In genomic region chr16:3528406-3528805, GRCh38 we compare ENCODE assay signal across 23 cellular contexts. TPM values are rescaled to one million over a fixed set of nuclear protein-coding genes. Genes with fewer than 3 reads are reported as not detected.
DNase-seq lines count a peak whose midpoint lies in the region; ATAC-seq lines count a peak whose summit lies in the region.
"Had no signal": no experiment of that assay in that cellular context is flagged by ENCODE, and none has a peak within 500 bp of the region (broad histone marks: within the 10 kb centered on the region; RNA-seq: fewer than 3 reads in every experiment).

No MANE protein-coding gene starts in this region.

- peak; percentile 44 for ATAC-seq in activated CD4-positive, alpha-beta T cell treated with anti-CD3 and anti-CD28 coated beads for 36 hours
- ATAC-seq in CD4-positive, CD25-positive, alpha-beta regulatory T cell (ENCODE audit: low read depth in 2 of 2) = no peak
- no peak for ATAC-seq in GM21515 (IDR thresholded peaks at IDR 0.05; ENCODE audit: unreplicated experiment)

- CTCF ChIA-PET in activated CD4-positive, alpha-beta T cell treated with anti-CD3 and anti-CD28 coated beads for 36 hours (lab: Charles Lee) = interaction anchor here (0.6 to 1.6 kb wide), 3 partner anchors 67 to 110 kb away, joined by 3 read pairs; no protein-coding TSS in a partner anchor

- H3K27ac ChIP-seq in CD4-positive, CD25-positive, alpha-beta regulatory T cell (ENCODE audit: insufficient read depth, low read length, poor library complexity, severe bottlenecking) = no peak overlapping the region
- H3K27ac ChIP-seq: 22Rv1; BLaER1 treated with 17β-estradiol and CSF1 and Interleukin-3, amounts not matched to agents 10 nM and 100 nM; SJCRH30 had no signal

- POLR2A ChIA-PET in activated CD4-positive, alpha-beta T cell treated with anti-CD3 and anti-CD28 coated beads for 36 hours (lab: Charles Lee) = interaction anchor here (0.6 kb wide), 1 partner anchor 24 kb away, joined by 3 read pairs; no protein-coding TSS in a partner anchor

- no peaks in the 10 kb centered on the region for H3K4me1 ChIP-seq in CD4-positive, CD25-positive, alpha-beta regulatory T cell (ENCODE audit: control insufficient read depth, insufficient read depth, low read length, poor library complexity, severe bottlenecking)
- H3K4me1 ChIP-seq: SJCRH30 had no signal

- H3K9me3 ChIP-seq in CD4-positive, CD25-positive, alpha-beta regulatory T cell (ENCODE audit: control insufficient read depth in 2 of 2, low read length in 2 of 2) = no peaks in the 10 kb centered on the region
- H3K9me3 ChIP-seq: BLaER1 treated with 17β-estradiol and CSF1 and Interleukin-3, amounts not matched to agents 10 nM and 100 nM; SJCRH30 had no signal

- H3K4me1 Mint-ChIP-seq in activated CD4-positive, alpha-beta T cell treated with anti-CD3 and anti-CD28 coated beads for 36 hours = no peaks in the 10 kb centered on the region
- H3K4me1 Mint-ChIP-seq in activated CD4-positive, alpha-beta T cell treated with anti-CD3 and anti-CD28 coated beads, Interleukin-2, amount 10 ng/mL, durations not matched to agents 24 days and 14 days = peaks cover 12% of the 10 kb centered on the region
- peaks cover 0 to 12% (median 4%) of the 10 kb centered on the region in 4 donors for H3K4me1 Mint-ChIP-seq in CD4-positive, CD25-positive, alpha-beta regulatory T cell
- H3K4me1 Mint-ChIP-seq in activated T-helper 1 cell treated with anti-CD3 and anti-CD28 coated beads, Interleukin-12 subunit alpha, Interleukin-12 subunit beta, Interleukin-2, Interleukin-4 antibody, amounts not matched to agents 30 ng/mL and 10 ng/mL and 1 ng/mL, durations not matched to agents 14 hours and 24 hours and 36 hours (ENCODE audit: low read depth) = peaks cover 8% of the 10 kb centered on the region

- intact Hi-C loops in activated CD4-positive, alpha-beta T cell treated with anti-CD3 and anti-CD28 coated beads for 36 hours (cut with DNase I, micrococcal nuclease) = loop anchor here in 1 of 2 experiments (5.0 kb wide), 1 partner anchor 84 kb away; the partner anchor contains the start of gene SLX4
- intact Hi-C loops in activated CD4-positive, alpha-beta T cell treated with anti-CD3 and anti-CD28 coated beads, Interleukin-2, amount 10 ng/mL, durations not matched to agents 24 days and 14 days (cut with micrococcal nuclease) = no loop called here
- intact Hi-C loops in activated T-helper 1 cell treated with anti-CD3 and anti-CD28 coated beads, Interleukin-12 subunit alpha, Interleukin-12 subunit beta, Interleukin-2, Interleukin-4 antibody, amounts not matched to agents 30 ng/mL and 10 ng/mL and 1 ng/mL, durations not matched to agents 14 hours and 24 hours and 36 hours (cut with micrococcal nuclease) = no loop called here

- no peak overlapping the region for H3K27ac Mint-ChIP-seq in activated CD4-positive, alpha-beta T cell treated with anti-CD3 and anti-CD28 coated beads for 36 hours
- H3K27ac Mint-ChIP-seq in activated CD4-positive, alpha-beta T cell treated with anti-CD3 and anti-CD28 coated beads, Interleukin-2, amount 10 ng/mL, durations not matched to agents 24 days and 14 days = no peak overlapping the region
- H3K27ac Mint-ChIP-seq in CD4-positive, CD25-positive, alpha-beta regulatory T cell = peak overlapping the region in 2 of 3 donors; percentile 2 to 48
- H3K27ac Mint-ChIP-seq in activated T-helper 1 cell treated with anti-CD3 and anti-CD28 coated beads, Interleukin-12 subunit alpha, Interleukin-12 subunit beta, Interleukin-2, Interleukin-4 antibody, amounts not matched to agents 30 ng/mL and 10 ng/mL and 1 ng/mL, durations not matched to agents 14 hours and 24 hours and 36 hours = peak overlapping the region; percentile 21

- no peaks in the 10 kb centered on the region for H3K27me3 ChIP-seq in CD4-positive, CD25-positive, alpha-beta regulatory T cell (ENCODE audit: control insufficient read depth, insufficient read depth, low read length)
- H3K27me3 ChIP-seq: BLaER1 treated with 17β-estradiol and CSF1 and Interleukin-3, amounts not matched to agents 10 nM and 100 nM; SJCRH30 had no signal

- peaks cover 14% of the 10 kb centered on the region for H3K36me3 Mint-ChIP-seq in activated CD4-positive, alpha-beta T cell treated with anti-CD3 and anti-CD28 coated beads for 36 hours (ENCODE audit: low read depth)
- H3K36me3 Mint-ChIP-seq in activated CD4-positive, alpha-beta T cell treated with anti-CD3 and anti-CD28 coated beads, Interleukin-2, amount 10 ng/mL, durations not matched to agents 24 days and 14 days (ENCODE audit: low read depth) = peaks cover 44% of the 10 kb centered on the region
- H3K36me3 Mint-ChIP-seq in CD4-positive, CD25-positive, alpha-beta regulatory T cell = peaks cover 17% of the 10 kb centered on the region
- H3K36me3 Mint-ChIP-seq in activated T-helper 1 cell treated with anti-CD3 and anti-CD28 coated beads, Interleukin-12 subunit alpha, Interleukin-12 subunit beta, Interleukin-2, Interleukin-4 antibody, amounts not matched to agents 30 ng/mL and 10 ng/mL and 1 ng/mL, durations not matched to agents 14 hours and 24 hours and 36 hours (ENCODE audit: low read depth) = peaks cover 35% of the 10 kb centered on the region

- H3K27me3 Mint-ChIP-seq in activated CD4-positive, alpha-beta T cell treated with anti-CD3 and anti-CD28 coated beads for 36 hours = no peaks in the 10 kb centered on the region
- no peaks in the 10 kb centered on the region for H3K27me3 Mint-ChIP-seq in activated CD4-positive, alpha-beta T cell treated with anti-CD3 and anti-CD28 coated beads, Interleukin-2, amount 10 ng/mL, durations not matched to agents 24 days and 14 days
- no peaks in the 10 kb centered on the region for H3K27me3 Mint-ChIP-seq in CD4-positive, CD25-positive, alpha-beta regulatory T cell
- no peaks in the 10 kb centered on the region for H3K27me3 Mint-ChIP-seq in activated T-helper 1 cell treated with anti-CD3 and anti-CD28 coated beads, Interleukin-12 subunit alpha, Interleukin-12 subunit beta, Interleukin-2, Interleukin-4 antibody, amounts not matched to agents 30 ng/mL and 10 ng/mL and 1 ng/mL, durations not matched to agents 14 hours and 24 hours and 36 hours (ENCODE audit: insufficient read depth)

- peak; percentile 24 for DNase-seq in activated CD4-positive, alpha-beta T cell treated with anti-CD3 and anti-CD28 coated beads for 36 hours
- no peak for DNase-seq in activated CD4-positive, alpha-beta T cell treated with anti-CD3 and anti-CD28 coated beads, Interleukin-2, amount 10 ng/mL, durations not matched to agents 24 days and 14 days
- no peak for DNase-seq in CD4-positive, CD25-positive, alpha-beta regulatory T cell
- DNase-seq in activated T-helper 1 cell treated with anti-CD3 and anti-CD28 coated beads, Interleukin-12 subunit alpha, Interleukin-12 subunit beta, Interleukin-2, Interleukin-4 antibody, amounts not matched to agents 30 ng/mL and 10 ng/mL and 1 ng/mL, durations not matched to agents 14 hours and 24 hours and 36 hours (ENCODE audit: low spot score) = no peak
- DNase-seq in mesenteric fat pad (ENCODE audit: low spot score) = peak; percentile 39
- DNase-seq in NCI-H2029 treated with DMSO at 0.1 percent for 48 hours (lab: John Stamatoyannopoulos, UW) = no peak
- no peak for DNase-seq in putamen (ENCODE audit: low spot score)
- DNase-seq: ACHN, EL, GF-D8, IMR-90, Karpas-422, NCI-H1694, NCI-H2081 treated with DMSO at 0.1 percent for 48 hours, NCI-H2171 treated with DMSO at 0.1 percent for 48 hours, NCI-H524 treated with DMSO at 0.1 percent for 48 hours, NCI-H82, SJCRH30 had no signal

- H3K36me3 ChIP-seq in CD4-positive, CD25-positive, alpha-beta regulatory T cell (ENCODE audit: control insufficient read depth, insufficient read depth, low read length) = peaks cover 30% of the 10 kb centered on the region
- H3K36me3 ChIP-seq: SJCRH30 had no signal

- H3K4me3 ChIP-seq in CD4-positive, CD25-positive, alpha-beta regulatory T cell (ENCODE audit: low read depth, low read length) = no peak overlapping the region
- H3K4me3 ChIP-seq: BLaER1 treated with 17β-estradiol and CSF1 and Interleukin-3, amounts not matched to agents 10 nM and 100 nM; SJCRH30 had no signal

- no peaks in the 10 kb centered on the region for H3K9me3 Mint-ChIP-seq in activated CD4-positive, alpha-beta T cell treated with anti-CD3 and anti-CD28 coated beads for 36 hours (ENCODE audit: low read depth)
- no peaks in the 10 kb centered on the region for H3K9me3 Mint-ChIP-seq in activated CD4-positive, alpha-beta T cell treated with anti-CD3 and anti-CD28 coated beads, Interleukin-2, amount 10 ng/mL, durations not matched to agents 24 days and 14 days
- no peaks in the 10 kb centered on the region for H3K9me3 Mint-ChIP-seq in CD4-positive, CD25-positive, alpha-beta regulatory T cell
- H3K9me3 Mint-ChIP-seq in activated T-helper 1 cell treated with anti-CD3 and anti-CD28 coated beads, Interleukin-12 subunit alpha, Interleukin-12 subunit beta, Interleukin-2, Interleukin-4 antibody, amounts not matched to agents 30 ng/mL and 10 ng/mL and 1 ng/mL, durations not matched to agents 14 hours and 24 hours and 36 hours = no peaks in the 10 kb centered on the region

- H3K4me3 Mint-ChIP-seq in activated CD4-positive, alpha-beta T cell treated with anti-CD3 and anti-CD28 coated beads for 36 hours = no peak overlapping the region
- no peak overlapping the region for H3K4me3 Mint-ChIP-seq in activated CD4-positive, alpha-beta T cell treated with anti-CD3 and anti-CD28 coated beads, Interleukin-2, amount 10 ng/mL, durations not matched to agents 24 days and 14 days
- H3K4me3 Mint-ChIP-seq in CD4-positive, CD25-positive, alpha-beta regulatory T cell = no peak overlapping the region
- no peak overlapping the region for H3K4me3 Mint-ChIP-seq in activated T-helper 1 cell treated with anti-CD3 and anti-CD28 coated beads, Interleukin-12 subunit alpha, Interleukin-12 subunit beta, Interleukin-2, Interleukin-4 antibody, amounts not matched to agents 30 ng/mL and 10 ng/mL and 1 ng/mL, durations not matched to agents 14 hours and 24 hours and 36 hours

RNA-seq across cellular contexts. Expression of gene CLUAP1, which starts 27.6 kb away (rescaled TPM):
- 10 to 100 TPM; 20.2 to 21.3 TPM for total RNA-seq in activated CD4-positive, alpha-beta T cell treated with anti-CD3 and anti-CD28 coated beads for 36 hours
- 19.6 and 22.5 TPM in 2 replicates for total RNA-seq in activated CD4-positive, alpha-beta T cell treated with anti-CD3 and anti-CD28 coated beads, Interleukin-2, amount 10 ng/mL, durations not matched to agents 24 days and 14 days
- 11.3 TPM for total RNA-seq in CD4-positive, CD25-positive, alpha-beta regulatory T cell
- polyA plus RNA-seq in CD4-positive, CD25-positive, alpha-beta regulatory T cell = 10 to 100 TPM; 20.6 to 35.1 (median 21.3) TPM
- 20.0 and 21.2 TPM in 2 replicates for total RNA-seq in activated T-helper 1 cell treated with anti-CD3 and anti-CD28 coated beads, Interleukin-12 subunit alpha, Interleukin-12 subunit beta, Interleukin-2, Interleukin-4 antibody, amounts not matched to agents 30 ng/mL and 10 ng/mL and 1 ng/mL, durations not matched to agents 14 hours and 24 hours and 36 hours
- total RNA-seq in mesenteric fat pad = 20.0 TPM

RNA-seq across cellular contexts. Expression of gene C16orf90, which starts 33.1 kb away (rescaled TPM):
- not detected for total RNA-seq in activated CD4-positive, alpha-beta T cell treated with anti-CD3 and anti-CD28 coated beads for 36 hours
- not detected in 2 replicates for total RNA-seq in activated CD4-positive, alpha-beta T cell treated with anti-CD3 and anti-CD28 coated beads, Interleukin-2, amount 10 ng/mL, durations not matched to agents 24 days and 14 days
- not detected for total RNA-seq in CD4-positive, CD25-positive, alpha-beta regulatory T cell
- polyA plus RNA-seq in CD4-positive, CD25-positive, alpha-beta regulatory T cell = not detected
- not detected in 2 replicates for total RNA-seq in activated T-helper 1 cell treated with anti-CD3 and anti-CD28 coated beads, Interleukin-12 subunit alpha, Interleukin-12 subunit beta, Interleukin-2, Interleukin-4 antibody, amounts not matched to agents 30 ng/mL and 10 ng/mL and 1 ng/mL, durations not matched to agents 14 hours and 24 hours and 36 hours
- total RNA-seq in mesenteric fat pad = not detected
- total RNA-seq: H4, IMR-90, M059J, SJCRH30 had no signal
- polyA plus RNA-seq: IMR-90 had no signal

RNA-seq across cellular contexts. Expression of gene NLRC3, which starts 48.8 kb away (rescaled TPM):
- total RNA-seq in activated CD4-positive, alpha-beta T cell treated with anti-CD3 and anti-CD28 coated beads for 36 hours = 10 to 100 TPM; 14.9 to 20.5 TPM
- 19.1 and 22.1 TPM in 2 replicates for total RNA-seq in activated CD4-positive, alpha-beta T cell treated with anti-CD3 and anti-CD28 coated beads, Interleukin-2, amount 10 ng/mL, durations not matched to agents 24 days and 14 days
- total RNA-seq in CD4-positive, CD25-positive, alpha-beta regulatory T cell = 97.0 TPM
- polyA plus RNA-seq in CD4-positive, CD25-positive, alpha-beta regulatory T cell = 10 to 100 TPM; 23.2 to 28.3 (median 26.8) TPM
- 21.8 and 24.4 TPM in 2 replicates for total RNA-seq in activated T-helper 1 cell treated with anti-CD3 and anti-CD28 coated beads, Interleukin-12 subunit alpha, Interleukin-12 subunit beta, Interleukin-2, Interleukin-4 antibody, amounts not matched to agents 30 ng/mL and 10 ng/mL and 1 ng/mL, durations not matched to agents 14 hours and 24 hours and 36 hours
- total RNA-seq in mesenteric fat pad = 1.2 TPM
- total RNA-seq: H4, IMR-90, M059J had no signal
- polyA plus RNA-seq: IMR-90 had no signal

Comparison
In these comparisons a context has a peak if more than half of its experiments do, and no peak if none do; other contexts are left out.
1. DNase-seq: peak in activated CD4-positive, alpha-beta T cell treated with anti-CD3 and anti-CD28 coated beads for 36 hours (single experiment) and mesenteric fat pad (single experiment); none in activated CD4-positive, alpha-beta T cell treated with anti-CD3 and anti-CD28 coated beads, Interleukin-2, amount 10 ng/mL, durations not matched to agents 24 days and 14 days (single experiment), CD4-positive, CD25-positive, alpha-beta regulatory T cell (0 of 3), activated T-helper 1 cell treated with anti-CD3 and anti-CD28 coated beads, Interleukin-12 subunit alpha, Interleukin-12 subunit beta, Interleukin-2, Interleukin-4 antibody, amounts not matched to agents 30 ng/mL and 10 ng/mL and 1 ng/mL, durations not matched to agents 14 hours and 24 hours and 36 hours (single experiment), NCI-H2029 treated with DMSO at 0.1 percent for 48 hours (single experiment) and putamen (single experiment).
2. H3K27ac Mint-ChIP-seq: peak in CD4-positive, CD25-positive, alpha-beta regulatory T cell (2 of 3) and activated T-helper 1 cell treated with anti-CD3 and anti-CD28 coated beads, Interleukin-12 subunit alpha, Interleukin-12 subunit beta, Interleukin-2, Interleukin-4 antibody, amounts not matched to agents 30 ng/mL and 10 ng/mL and 1 ng/mL, durations not matched to agents 14 hours and 24 hours and 36 hours (single experiment); none in activated CD4-positive, alpha-beta T cell treated with anti-CD3 and anti-CD28 coated beads for 36 hours (single experiment) and activated CD4-positive, alpha-beta T cell treated with anti-CD3 and anti-CD28 coated beads, Interleukin-2, amount 10 ng/mL, durations not matched to agents 24 days and 14 days (single experiment).